ENCODE assay signal across 1 cellular context in the genomic region with DNA sequence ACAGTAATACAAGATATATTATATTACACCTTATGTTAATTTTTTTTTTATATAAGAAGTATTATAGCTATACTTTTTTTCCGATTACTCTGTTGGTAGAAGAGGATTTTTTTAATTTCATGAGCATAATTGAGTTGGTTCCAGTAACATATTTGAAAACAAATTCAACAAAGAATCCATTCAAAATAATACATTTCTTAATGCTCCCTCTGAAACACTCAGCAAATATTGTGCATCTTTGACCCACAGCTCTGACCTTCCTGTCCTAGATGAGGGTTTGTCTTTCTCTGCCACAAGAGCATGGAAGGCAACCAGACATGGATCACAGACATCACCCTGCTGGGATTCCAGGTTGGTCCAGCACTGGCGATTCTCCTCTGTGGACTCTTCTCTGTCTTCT.
TF ChIP-seq lines count a peak whose summit lies in the region.

A gene with protein sequence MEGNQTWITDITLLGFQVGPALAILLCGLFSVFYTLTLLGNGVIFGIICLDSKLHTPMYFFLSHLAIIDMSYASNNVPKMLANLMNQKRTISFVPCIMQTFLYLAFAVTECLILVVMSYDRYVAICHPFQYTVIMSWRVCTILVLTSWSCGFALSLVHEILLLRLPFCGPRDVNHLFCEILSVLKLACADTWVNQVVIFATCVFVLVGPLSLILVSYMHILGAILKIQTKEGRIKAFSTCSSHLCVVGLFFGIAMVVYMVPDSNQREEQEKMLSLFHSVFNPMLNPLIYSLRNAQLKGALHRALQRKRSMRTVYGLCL (plus strand): TSS at position 301 of the 400 bp plus-strand sequence. CDS start 0 bp downstream, at position 301.

TF ChIP-seq in SK-N-SH, 30 proteins besides CTCF, POLR2A, EP300 and RAD21:
- TF ChIP-seq, protein P1, sequence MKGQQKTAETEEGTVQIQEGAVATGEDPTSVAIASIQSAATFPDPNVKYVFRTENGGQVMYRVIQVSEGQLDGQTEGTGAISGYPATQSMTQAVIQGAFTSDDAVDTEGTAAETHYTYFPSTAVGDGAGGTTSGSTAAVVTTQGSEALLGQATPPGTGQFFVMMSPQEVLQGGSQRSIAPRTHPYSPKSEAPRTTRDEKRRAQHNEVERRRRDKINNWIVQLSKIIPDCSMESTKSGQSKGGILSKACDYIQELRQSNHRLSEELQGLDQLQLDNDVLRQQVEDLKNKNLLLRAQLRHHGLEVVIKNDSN (IDR thresholded peaks at IDR 0.05; ENCODE audit: borderline replicate concordance, low read depth), result no peak
- TF ChIP-seq FOSL2 (IDR thresholded peaks at IDR 0.05; ENCODE audit: borderline replicate concordance, low read depth) (no peak), CHD2 (IDR thresholded peaks at IDR 0.05; ENCODE audit: low read length, partially characterized antibody) (no peak), SMC3 (IDR thresholded peaks at IDR 0.05; ENCODE audit: low read depth, low read length) (no peak), GATA2 (CRISPR knock-in tag; IDR thresholded peaks at IDR 0.05) (no peak), MEF2A (IDR thresholded peaks at IDR 0.05; ENCODE audit: borderline replicate concordance, low read depth) (no peak)
